21 cellular contexts compared by ENCODE assay signal in genomic region chr10:127997937-127998336, GRCh38.
DNase-seq lines count a peak whose midpoint lies in the region; ATAC-seq and TF ChIP-seq lines count a peak whose summit lies in the region.
"Had no signal": no experiment of that assay in that cellular context is flagged by ENCODE, and none has a peak within 500 bp of the region (broad histone marks: within the 10 kb centered on the region; RNA-seq: fewer than 3 reads in every experiment).

No MANE protein-coding gene starts in this region.

- POLR2A ChIA-PET in A673 (lab: Charles Lee; ENCODE audit: low non-redundant PET) = no interaction called here

- H3K27ac ChIP-seq in A673 (ENCODE audit: low read depth, low read length, poor library complexity, severe bottlenecking) (no peak overlapping the region), neural progenitor cell (no peak overlapping the region)
- H3K27ac ChIP-seq: VCaP had no signal

- H3K4me3 ChIP-seq in A673 (ENCODE audit: low read depth, low read length, poor library complexity, severe bottlenecking) (no peak overlapping the region), fibroblast of mammary gland (ENCODE audit: control insufficient read depth, low read depth, low read length) (no peak overlapping the region), neural progenitor cell (no peak overlapping the region)
- H3K4me3 ChIP-seq: heart right ventricle, right atrium auricular region had no signal

- DNase-seq in A673 (ENCODE audit: low spot score) = peak; percentile 68
- DNase-seq in SK-N-DZ (ENCODE audit: low spot score) = peak; percentile 14
- peak; percentile 60 for DNase-seq in fibroblast of mammary gland (ENCODE audit: low read depth)
- DNase-seq in neural progenitor cell (ENCODE audit: low spot score) = peak; percentile 37
- DNase-seq in OCI-M1 (lab: John Stamatoyannopoulos, UW) = no peak
- DNase-seq: activated CD4-positive, alpha-beta memory T cell treated with anti-CD3 and anti-CD28 coated beads for 36 hours; activated naive CD8-positive, alpha-beta T cell treated with anti-CD3 and anti-CD28 coated beads, Interleukin-2, amount 50 U/mL, for 24 hours; activated T-cell treated with anti-CD3 and anti-CD28 coated beads, Interleukin-2, amount 50 U/mL, for 72 hours; central memory CD4-positive, alpha-beta T cell; effector memory CD4-positive, alpha-beta T cell; heart right ventricle; NCI-H446 treated with DMSO at 0.1 percent for 48 hours; T-cell had no signal

- no peaks in the 10 kb centered on the region for H3K36me3 Mint-ChIP-seq in neural progenitor cell
- H3K36me3 Mint-ChIP-seq: activated CD4-positive, alpha-beta memory T cell treated with anti-CD3 and anti-CD28 coated beads for 36 hours; memory B cell; T-cell had no signal

- H3K36me3 ChIP-seq in A673 (ENCODE audit: insufficient read depth, low read length, poor library complexity, severe bottlenecking) (no peaks in the 10 kb centered on the region), neural progenitor cell (no peaks in the 10 kb centered on the region)
- H3K36me3 ChIP-seq: heart right ventricle, right atrium auricular region had no signal

- H3K9me3 ChIP-seq in A673 (ENCODE audit: low read depth, low read length, poor library complexity, severe bottlenecking) (no peaks in the 10 kb centered on the region), neural progenitor cell (ENCODE audit: low read depth) (no peaks in the 10 kb centered on the region)
- H3K9me3 ChIP-seq: heart right ventricle, right atrium auricular region had no signal

- H3K79me2 ChIP-seq in neural progenitor cell (ENCODE audit: low read depth) = no peaks in the 10 kb centered on the region

- no peak overlapping the region for H2AFZ ChIP-seq in neural progenitor cell (replicated peaks)

- H3K4me2 ChIP-seq in neural progenitor cell = no peak overlapping the region

- no peak overlapping the region for H3K9ac ChIP-seq in neural progenitor cell

- ATAC-seq in HG03460 (IDR thresholded peaks at IDR 0.05; ENCODE audit: unreplicated experiment) = no peak
- no peak for ATAC-seq in GM18868 (IDR thresholded peaks at IDR 0.05; ENCODE audit: unreplicated experiment)
- no peak for ATAC-seq in HG03095 (IDR thresholded peaks at IDR 0.05; ENCODE audit: unreplicated experiment)
- ATAC-seq: activated naive CD8-positive, alpha-beta T cell treated with anti-CD3 and anti-CD28 coated beads, Interleukin-2, amount 50 U/mL, for 24 hours; activated T-cell treated with anti-CD3 and anti-CD28 coated beads, Interleukin-2, amount 50 U/mL, for 72 hours; Right ventricle myocardium inferior; T-cell had no signal

- peaks cover 68% of the 10 kb centered on the region for H3K4me1 Mint-ChIP-seq in neural progenitor cell
- H3K4me1 Mint-ChIP-seq: T-cell had no signal

- peaks cover 14% of the 10 kb centered on the region for H3K4me1 ChIP-seq in A673 (ENCODE audit: insufficient read depth, low read length, poor library complexity, severe bottlenecking)
- no peaks in the 10 kb centered on the region for H3K4me1 ChIP-seq in neural progenitor cell

- H3K4me3 Mint-ChIP-seq in neural progenitor cell = no peak overlapping the region
- H3K4me3 Mint-ChIP-seq: activated CD4-positive, alpha-beta memory T cell treated with anti-CD3 and anti-CD28 coated beads for 36 hours; activated naive CD8-positive, alpha-beta T cell treated with anti-CD3 and anti-CD28 coated beads, Interleukin-2, amount 50 U/mL, for 24 hours; activated T-cell treated with anti-CD3 and anti-CD28 coated beads, Interleukin-2, amount 50 U/mL, for 72 hours; memory B cell; stimulated activated naive CD8-positive, alpha-beta T cell treated with anti-CD3 and anti-CD28 coated beads, Interleukin-15, Interleukin-2, amounts not matched to agents 100 ng/mL and 50 ng/mL, for 24 hours; T-cell had no signal

- intact Hi-C loops in A673 (cut with micrococcal nuclease; ENCODE audit: unreplicated experiment) = no loop called here

- peaks cover 9% of the 10 kb centered on the region for H3K27me3 Mint-ChIP-seq in neural progenitor cell (ENCODE audit: insufficient read depth, low read depth)

- H3K27ac Mint-ChIP-seq in neural progenitor cell = no peak overlapping the region
- H3K27ac Mint-ChIP-seq: activated CD4-positive, alpha-beta memory T cell treated with anti-CD3 and anti-CD28 coated beads for 36 hours; activated naive CD8-positive, alpha-beta T cell treated with anti-CD3 and anti-CD28 coated beads, Interleukin-2, amount 50 U/mL, for 24 hours; activated T-cell treated with anti-CD3 and anti-CD28 coated beads, Interleukin-2, amount 50 U/mL, for 72 hours; memory B cell; stimulated activated naive CD8-positive, alpha-beta T cell treated with anti-CD3 and anti-CD28 coated beads, Interleukin-15, Interleukin-2, amounts not matched to agents 100 ng/mL and 50 ng/mL, for 24 hours; T-cell had no signal

- CTCF ChIA-PET in A673 (lab: Charles Lee) = interaction anchor here (1.4 kb wide), 1 partner anchor 13 kb away, joined by 5 read pairs; no protein-coding TSS in a partner anchor

- no peak for TF ChIP-seq CTCF in A673 (conservative IDR thresholded peaks at IDR 0.05; ENCODE audit: low read depth, low read length)
- no peak for TF ChIP-seq CTCF in fibroblast of mammary gland (conservative IDR thresholded peaks at IDR 0.05; ENCODE audit: control insufficient read depth, insufficient read depth, low read depth, low read length)
- no peak for TF ChIP-seq CTCF in neural progenitor cell (IDR thresholded peaks at IDR 0.05)

- H3K27me3 ChIP-seq in A673 (replicated peaks; ENCODE audit: insufficient read depth, low read depth, low read length, poor library complexity) = no peaks in the 10 kb centered on the region
- H3K27me3 ChIP-seq in neural progenitor cell = no peaks in the 10 kb centered on the region
- H3K27me3 ChIP-seq: heart right ventricle, right atrium auricular region had no signal

- peaks cover 3% of the 10 kb centered on the region for H3K9me3 Mint-ChIP-seq in neural progenitor cell
- H3K9me3 Mint-ChIP-seq: activated CD4-positive, alpha-beta memory T cell treated with anti-CD3 and anti-CD28 coated beads for 36 hours; activated naive CD8-positive, alpha-beta T cell treated with anti-CD3 and anti-CD28 coated beads, Interleukin-2, amount 50 U/mL, for 24 hours; activated T-cell treated with anti-CD3 and anti-CD28 coated beads, Interleukin-2, amount 50 U/mL, for 72 hours; memory B cell; stimulated activated naive CD8-positive, alpha-beta T cell treated with anti-CD3 and anti-CD28 coated beads, Interleukin-15, Interleukin-2, amounts not matched to agents 100 ng/mL and 50 ng/mL, for 24 hours; T-cell had no signal

- H3F3A ChIP-seq in neural progenitor cell (ENCODE audit: low read depth) = no peaks in the 10 kb centered on the region

- no peaks in the 10 kb centered on the region for H4K20me1 ChIP-seq in neural progenitor cell (ENCODE audit: low read depth)

- BruUV-seq in A673 (replicated peaks; lab: Mats Ljungman, UMichigan) = no TSS peak
